16 cellular contexts compared by ENCODE assay signal in genomic region chr17:66637491-66637890, GRCh38.
A peak's percentile ranks its signal among the peaks of the same experiment; 100 is the strongest.
DNase-seq lines count a peak whose midpoint lies in the region; ATAC-seq and TF ChIP-seq lines count a peak whose summit lies in the region.
"Had no signal": no experiment of that assay in that cellular context is flagged by ENCODE, and none has a peak within 500 bp of the region (broad histone marks: within the 10 kb centered on the region; RNA-seq: fewer than 3 reads in every experiment).

No MANE protein-coding gene starts in this region.

- TF ChIP-seq CTCF in RWPE2 (IDR thresholded peaks at IDR 0.05; ENCODE audit: poor library complexity, severe bottlenecking) (no peak), epithelial cell of proximal tubule (conservative IDR thresholded peaks at IDR 0.05; ENCODE audit: low read depth, low read length) (no peak)

- no peaks in the 10 kb centered on the region for H3K9me3 Mint-ChIP-seq in stimulated activated naive CD8-positive, alpha-beta T cell treated with anti-CD3 and anti-CD28 coated beads, Interleukin-15, Interleukin-2, amounts not matched to agents 100 ng/mL and 50 ng/mL, for 24 hours
- no peaks in the 10 kb centered on the region for H3K9me3 Mint-ChIP-seq in stimulated activated naive CD8-positive, alpha-beta T cell treated with anti-CD3 and anti-CD28 coated beads, Interleukin-15, amount 100 ng/mL, for 72 hours
- no peaks in the 10 kb centered on the region for H3K9me3 Mint-ChIP-seq in stimulated activated effector memory CD8-positive, alpha-beta T cell treated with anti-CD3 and anti-CD28 coated beads, Interleukin-12 subunit alpha, Interleukin-12 subunit beta, amount 100 ng/mL, for 72 hours

- peaks cover 9% of the 10 kb centered on the region for H3K4me1 ChIP-seq in RWPE2 (ENCODE audit: insufficient read depth, poor library complexity, severe bottlenecking)
- H3K4me1 ChIP-seq: Caco-2 had no signal

- H3K4me3 ChIP-seq in RWPE2 (ENCODE audit: severe bottlenecking), result no peak overlapping the region
- no peak overlapping the region for H3K4me3 ChIP-seq in epithelial cell of proximal tubule (ENCODE audit: low read depth, low read length)

- H3K27ac ChIP-seq in RWPE2 (ENCODE audit: poor library complexity, severe bottlenecking) (no peak overlapping the region), caudate nucleus (ENCODE audit: low read depth, low read length) (no peak overlapping the region)

- H3K27me3 ChIP-seq in RWPE2 (ENCODE audit: insufficient read depth, poor library complexity, severe bottlenecking), result no peaks in the 10 kb centered on the region

- DNase-seq in stimulated activated naive CD8-positive, alpha-beta T cell treated with anti-CD3 and anti-CD28 coated beads, Interleukin-15, amount 100 ng/mL, for 72 hours, result no peak
- DNase-seq in RWPE2 (ENCODE audit: low spot score), result no peak
- DNase-seq in epithelial cell of proximal tubule (ENCODE audit: low read depth), result peak; percentile 38
- no peak for DNase-seq in stimulated activated effector memory CD8-positive, alpha-beta T cell treated with anti-CD3 and anti-CD28 coated beads, Interleukin-12 subunit alpha, Interleukin-12 subunit beta, amount 100 ng/mL, for 72 hours (ENCODE audit: low spot score in 2 of 2)
- DNase-seq in caudate nucleus (lab: John Stamatoyannopoulos, UW), result no peak
- DNase-seq in NCI-H1092 (lab: John Stamatoyannopoulos, UW), result no peak
- DNase-seq: 8988T, Caco-2, DMS153, HCEC 1CT, NCI-H1694 treated with DMSO at 0.1 percent for 48 hours, NCI-H510A treated with DMSO at 0.1 percent for 48 hours, NCI-H774 had no signal

- peaks cover 42% of the 10 kb centered on the region for H3K36me3 Mint-ChIP-seq in stimulated activated naive CD8-positive, alpha-beta T cell treated with anti-CD3 and anti-CD28 coated beads, Interleukin-15, Interleukin-2, amounts not matched to agents 100 ng/mL and 50 ng/mL, for 24 hours (ENCODE audit: low read depth)
- H3K36me3 Mint-ChIP-seq in stimulated activated effector memory CD8-positive, alpha-beta T cell treated with anti-CD3 and anti-CD28 coated beads, Interleukin-12 subunit alpha, Interleukin-12 subunit beta, amount 100 ng/mL, for 72 hours, result peaks cover 12% of the 10 kb centered on the region

- peaks cover 55% of the 10 kb centered on the region for H3K4me1 Mint-ChIP-seq in stimulated activated naive CD8-positive, alpha-beta T cell treated with anti-CD3 and anti-CD28 coated beads, Interleukin-15, Interleukin-2, amounts not matched to agents 100 ng/mL and 50 ng/mL, for 24 hours (ENCODE audit: low read depth)
- H3K4me1 Mint-ChIP-seq in stimulated activated naive CD8-positive, alpha-beta T cell treated with anti-CD3 and anti-CD28 coated beads, Interleukin-15, amount 100 ng/mL, for 72 hours, result peaks cover 54% of the 10 kb centered on the region
- peaks cover 36% of the 10 kb centered on the region for H3K4me1 Mint-ChIP-seq in stimulated activated effector memory CD8-positive, alpha-beta T cell treated with anti-CD3 and anti-CD28 coated beads, Interleukin-12 subunit alpha, Interleukin-12 subunit beta, amount 100 ng/mL, for 72 hours
- H3K4me1 Mint-ChIP-seq: B cell had no signal

- H3K4me3 Mint-ChIP-seq in stimulated activated naive CD8-positive, alpha-beta T cell treated with anti-CD3 and anti-CD28 coated beads, Interleukin-15, Interleukin-2, amounts not matched to agents 100 ng/mL and 50 ng/mL, for 24 hours, result no peak overlapping the region
- H3K4me3 Mint-ChIP-seq in stimulated activated naive CD8-positive, alpha-beta T cell treated with anti-CD3 and anti-CD28 coated beads, Interleukin-15, amount 100 ng/mL, for 72 hours, result no peak overlapping the region
- no peak overlapping the region for H3K4me3 Mint-ChIP-seq in stimulated activated effector memory CD8-positive, alpha-beta T cell treated with anti-CD3 and anti-CD28 coated beads, Interleukin-12 subunit alpha, Interleukin-12 subunit beta, amount 100 ng/mL, for 72 hours
- H3K4me3 Mint-ChIP-seq: B cell had no signal

- H3K27ac Mint-ChIP-seq in stimulated activated naive CD8-positive, alpha-beta T cell treated with anti-CD3 and anti-CD28 coated beads, Interleukin-15, Interleukin-2, amounts not matched to agents 100 ng/mL and 50 ng/mL, for 24 hours, result peak overlapping the region; percentile 52
- no peak overlapping the region for H3K27ac Mint-ChIP-seq in stimulated activated naive CD8-positive, alpha-beta T cell treated with anti-CD3 and anti-CD28 coated beads, Interleukin-15, amount 100 ng/mL, for 72 hours
- no peak overlapping the region for H3K27ac Mint-ChIP-seq in stimulated activated effector memory CD8-positive, alpha-beta T cell treated with anti-CD3 and anti-CD28 coated beads, Interleukin-12 subunit alpha, Interleukin-12 subunit beta, amount 100 ng/mL, for 72 hours
- H3K27ac Mint-ChIP-seq: B cell had no signal

- H3K9me3 ChIP-seq in RWPE2 (ENCODE audit: severe bottlenecking), result no peaks in the 10 kb centered on the region
- H3K9me3 ChIP-seq: Caco-2 had no signal

- H3K36me3 ChIP-seq in RWPE2 (ENCODE audit: low read depth), result no peaks in the 10 kb centered on the region

- H3K27me3 Mint-ChIP-seq in stimulated activated naive CD8-positive, alpha-beta T cell treated with anti-CD3 and anti-CD28 coated beads, Interleukin-15, Interleukin-2, amounts not matched to agents 100 ng/mL and 50 ng/mL, for 24 hours, result no peaks in the 10 kb centered on the region
- no peaks in the 10 kb centered on the region for H3K27me3 Mint-ChIP-seq in stimulated activated naive CD8-positive, alpha-beta T cell treated with anti-CD3 and anti-CD28 coated beads, Interleukin-15, amount 100 ng/mL, for 72 hours
- H3K27me3 Mint-ChIP-seq: B cell had no signal

- ATAC-seq in stimulated activated naive CD8-positive, alpha-beta T cell treated with anti-CD3 and anti-CD28 coated beads, Interleukin-15, amount 100 ng/mL, for 72 hours, result no peak
- ATAC-seq in RWPE2 (ENCODE audit: low read depth), result peak; percentile 76
- peak; percentile 23 for ATAC-seq in stimulated activated effector memory CD8-positive, alpha-beta T cell treated with anti-CD3 and anti-CD28 coated beads, Interleukin-12 subunit alpha, Interleukin-12 subunit beta, amount 100 ng/mL, for 72 hours
- no peak for ATAC-seq in GM19035 (IDR thresholded peaks at IDR 0.05; ENCODE audit: unreplicated experiment)

Comparison
In these comparisons a context has a peak if more than half of its experiments do, and no peak if none do; other contexts are left out.
1. ATAC-seq: peak in RWPE2 (single experiment) and stimulated activated effector memory CD8-positive, alpha-beta T cell treated with anti-CD3 and anti-CD28 coated beads, Interleukin-12 subunit alpha, Interleukin-12 subunit beta, amount 100 ng/mL, for 72 hours (single experiment); none in stimulated activated naive CD8-positive, alpha-beta T cell treated with anti-CD3 and anti-CD28 coated beads, Interleukin-15, amount 100 ng/mL, for 72 hours (single experiment) and GM19035 (single experiment).